In the genomic region with DNA sequence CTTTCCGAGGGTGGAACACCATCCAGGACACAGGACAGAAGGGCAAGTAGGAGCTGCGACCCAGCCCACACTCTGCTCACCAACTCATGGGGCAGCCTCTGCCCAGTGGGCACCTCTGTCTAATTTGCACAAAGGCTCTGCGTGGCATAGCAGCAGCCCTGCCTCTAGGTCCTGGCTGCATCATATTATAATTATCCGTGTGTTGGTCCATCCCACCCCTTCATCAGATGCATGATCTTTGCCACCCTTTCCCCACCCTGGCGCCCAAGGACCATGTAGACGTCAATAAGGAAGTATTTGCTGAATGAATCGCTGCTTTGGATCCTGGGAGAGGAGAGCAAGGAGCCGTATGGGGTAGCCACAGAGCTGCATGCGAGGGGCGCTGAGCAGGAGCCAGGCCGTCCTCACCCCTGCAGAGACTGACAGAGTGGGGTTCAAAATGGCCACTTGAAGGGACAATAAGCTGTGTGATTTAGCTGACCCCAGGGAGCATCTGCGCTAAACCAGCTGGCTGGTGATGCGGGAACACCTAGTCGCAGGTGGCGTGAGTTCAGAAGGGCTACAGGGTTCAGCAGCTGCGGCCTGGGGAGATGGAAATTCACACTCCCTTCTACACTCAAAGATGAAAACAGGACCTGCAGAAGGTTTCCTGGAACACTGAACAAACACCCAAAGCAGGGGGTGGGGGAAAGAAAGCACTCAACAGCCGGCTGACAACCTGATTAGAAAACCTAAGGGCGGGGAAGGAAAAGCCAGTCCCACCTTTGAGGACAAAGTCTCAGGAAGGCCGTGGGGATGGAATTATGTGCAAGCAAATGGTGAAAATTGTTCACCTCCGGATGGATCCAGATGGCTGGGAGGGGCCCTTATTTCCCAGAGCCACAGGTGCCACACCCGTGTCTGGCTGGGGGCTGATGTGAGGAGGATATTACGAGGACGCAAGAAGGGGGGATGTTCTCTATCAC, we compare ENCODE assay signal across 1 cellular context.
TF ChIP-seq lines count a peak whose summit lies in the region.

No MANE protein-coding gene starts in this region.

TF ChIP-seq in GM12878, 131 proteins besides CTCF, POLR2A, EP300 and RAD21:
- TF ChIP-seq BCL3 (IDR thresholded peaks at IDR 0.05; ENCODE audit: borderline replicate concordance, insufficient read depth, low read depth, low read length, poor library complexity, severe bottlenecking) (no peak), E4F1 (IDR thresholded peaks at IDR 0.05; ENCODE audit: borderline replicate concordance, partially characterized antibody) (no peak), YBX1 (IDR thresholded peaks at IDR 0.05) (no peak), SREBF2 (IDR thresholded peaks at IDR 0.05; ENCODE audit: low read length) (no peak), TAF1 (IDR thresholded peaks at IDR 0.05; ENCODE audit: borderline replicate concordance, low read depth, low read length) (no peak), RBBP5 (conservative IDR thresholded peaks at IDR 0.05) (no peak), SRF (IDR thresholded peaks at IDR 0.05; ENCODE audit: low read depth in 2 of 2, low read length in 2 of 2) (no peak), CBX3 (IDR thresholded peaks at IDR 0.05; ENCODE audit: borderline replicate concordance, low read depth) (no peak), IKZF1 (conservative IDR thresholded peaks at IDR 0.05) (no peak), POLR2AphosphoS5 (IDR thresholded peaks at IDR 0.05; ENCODE audit: low read length) (no peak)
- TF ChIP-seq, protein P1, sequence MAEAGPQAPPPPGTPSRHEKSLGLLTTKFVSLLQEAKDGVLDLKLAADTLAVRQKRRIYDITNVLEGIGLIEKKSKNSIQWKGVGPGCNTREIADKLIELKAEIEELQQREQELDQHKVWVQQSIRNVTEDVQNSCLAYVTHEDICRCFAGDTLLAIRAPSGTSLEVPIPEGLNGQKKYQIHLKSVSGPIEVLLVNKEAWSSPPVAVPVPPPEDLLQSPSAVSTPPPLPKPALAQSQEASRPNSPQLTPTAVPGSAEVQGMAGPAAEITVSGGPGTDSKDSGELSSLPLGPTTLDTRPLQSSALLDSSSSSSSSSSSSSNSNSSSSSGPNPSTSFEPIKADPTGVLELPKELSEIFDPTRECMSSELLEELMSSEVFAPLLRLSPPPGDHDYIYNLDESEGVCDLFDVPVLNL (IDR thresholded peaks at IDR 0.05; ENCODE audit: low read depth, low read length), result no peak
